Comparison of ENCODE assay signal across 19 cellular contexts in the genomic region with DNA sequence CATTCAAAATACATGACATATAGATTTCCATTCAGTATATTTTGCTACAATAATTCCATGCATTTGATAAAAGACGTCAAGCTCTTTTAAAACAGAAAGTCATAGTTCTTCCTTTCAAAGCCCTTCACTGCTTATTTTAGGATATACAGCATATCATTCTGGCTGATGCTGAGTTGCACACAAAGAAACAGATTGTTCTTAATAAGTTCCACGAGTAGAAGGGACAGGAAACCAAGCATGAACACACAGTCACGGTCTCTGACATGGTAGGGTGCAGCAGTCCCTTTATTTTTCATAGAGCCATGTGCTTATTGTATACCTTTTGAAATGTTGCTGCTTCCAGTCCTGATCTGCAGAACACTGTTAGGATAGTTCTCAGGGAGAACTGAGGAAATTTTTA.
"Had no signal": no experiment of that assay in that cellular context is flagged by ENCODE, and none has a peak within 500 bp of the region (broad histone marks: within the 10 kb centered on the region; RNA-seq: fewer than 3 reads in every experiment).

No MANE protein-coding gene starts in this region.

- H3K9me3 ChIP-seq: SJCRH30 had no signal

- H3K27me3 ChIP-seq: SJCRH30 had no signal

- H3K4me1 ChIP-seq: SJCRH30 had no signal

- H3K36me3 ChIP-seq: SJCRH30 had no signal

- H3K4me3 ChIP-seq: SJCRH30, SK-N-MC had no signal

- H3K27ac ChIP-seq: RWPE1, SJCRH30, SK-N-MC had no signal

- ATAC-seq: HepG2 had no signal

- DNase-seq: IMR-90, Karpas-422, KG1, MM.1S, NCI-H1092 treated with DMSO at 0.1 percent for 48 hours, NCI-H1436, NCI-H187, NCI-H2029, NCI-H2171 treated with DMSO at 0.1 percent for 48 hours, NCI-H345, NCI-H446 treated with DMSO at 0.1 percent for 48 hours, NCI-H510A treated with DMSO at 0.1 percent for 48 hours, NCI-H748 treated with DMSO at 0.1 percent for 48 hours, SHP77 treated with DMSO at 0.1 percent for 48 hours, SJCRH30, T-helper 1 cell had no signal
